ENCODE assay signal across 8 cellular contexts in the genomic region with DNA sequence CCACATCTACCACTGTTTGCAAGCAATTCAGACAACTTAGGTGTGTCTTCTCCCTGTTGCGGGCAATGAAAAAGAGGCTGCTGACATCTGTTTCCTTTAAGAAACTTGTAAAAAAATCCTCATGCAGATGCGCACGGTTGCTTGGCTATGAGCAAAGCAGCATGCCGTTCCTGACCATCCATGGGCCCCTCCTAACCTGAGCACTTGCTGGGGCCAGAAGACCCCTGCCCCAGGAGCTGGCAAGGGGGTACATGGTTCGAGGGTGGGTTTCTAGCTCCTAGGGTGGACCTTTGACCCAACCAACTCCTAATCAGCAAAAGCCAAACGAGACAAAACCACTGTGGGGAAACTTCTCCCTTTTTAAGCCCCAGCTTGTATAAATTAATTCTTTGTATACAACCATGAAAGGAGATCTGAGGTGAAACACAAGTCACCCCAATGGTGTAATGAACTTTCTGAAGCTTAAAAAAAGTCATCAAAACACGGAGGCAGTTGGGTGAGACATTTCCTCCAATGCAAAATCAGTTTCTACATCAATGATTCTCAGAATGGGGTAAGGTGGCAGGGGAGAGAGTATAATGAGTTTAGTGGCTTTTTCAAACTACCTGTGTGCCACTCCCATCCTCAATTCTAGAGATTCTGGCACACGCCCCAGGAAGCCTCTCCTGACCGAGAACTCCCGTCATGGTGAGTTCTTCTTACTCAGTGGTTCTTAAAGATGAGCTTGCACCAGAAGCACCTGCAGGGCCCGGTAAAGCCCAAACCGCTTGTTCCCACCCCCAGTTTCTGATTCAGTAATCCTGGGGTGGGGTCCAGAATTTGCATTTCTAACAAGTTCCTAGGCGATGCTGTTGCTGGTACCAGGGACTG. TPM values are rescaled to one million over a fixed set of nuclear protein-coding genes. Genes with fewer than 3 reads are reported as not detected.
DNase-seq lines count a peak whose midpoint lies in the region; ATAC-seq and TF ChIP-seq lines count a peak whose summit lies in the region.

No MANE protein-coding gene starts in this region.

- no peak overlapping the region for H2AFZ ChIP-seq in hepatocyte
- no peak overlapping the region for H2AFZ ChIP-seq in PC-9

- H3K79me2 ChIP-seq in hepatocyte (no peaks in the 10 kb centered on the region), PC-9 (ENCODE audit: low read depth) (no peaks in the 10 kb centered on the region)

- H3K27me3 ChIP-seq in hepatocyte (no peaks in the 10 kb centered on the region), PC-9 (ENCODE audit: insufficient read depth, low read depth) (no peaks in the 10 kb centered on the region)

- H3K4me2 ChIP-seq in hepatocyte (no peak overlapping the region), PC-9 (no peak overlapping the region)

- DNase-seq in GM12865 (ENCODE audit: low read depth) (peak; percentile 85), HCEC 1CT (no peak), hepatocyte (ENCODE audit: low spot score) (no peak), GM19240 (ENCODE audit: insufficient read length, low spot score) (no peak), PC-9 (no peak)
- no peak for DNase-seq in effector memory CD8-positive, alpha-beta T cell

- H3K27ac Mint-ChIP-seq in effector memory CD8-positive, alpha-beta T cell = peak overlapping the region in 1 of 2 donors; percentile 53

- peak overlapping the region; percentile 61 to 69 for H3K4me3 Mint-ChIP-seq in effector memory CD8-positive, alpha-beta T cell

- H4K20me1 ChIP-seq in hepatocyte (ENCODE audit: insufficient read depth, poor library complexity, severe bottlenecking) = no peaks in the 10 kb centered on the region
- H4K20me1 ChIP-seq in PC-9 (ENCODE audit: insufficient read depth) = no peaks in the 10 kb centered on the region

- TF ChIP-seq CTCF in GM12865 (IDR thresholded peaks at IDR 0.05; ENCODE audit: insufficient read depth, low read depth, low read length, missing control alignments) (no peak), hepatocyte (IDR thresholded peaks at IDR 0.05; ENCODE audit: poor library complexity) (no peak), PC-9 (conservative IDR thresholded peaks at IDR 0.05) (no peak)

- ATAC-seq in GM21447 (IDR thresholded peaks at IDR 0.05; ENCODE audit: unreplicated experiment) = peak; percentile 47
- ATAC-seq in HG03571 (IDR thresholded peaks at IDR 0.05; ENCODE audit: unreplicated experiment) = peak; percentile 44
- peak; percentile 24 for ATAC-seq in effector memory CD8-positive, alpha-beta T cell (replicated peaks)

- H3K27ac ChIP-seq in hepatocyte = no peak overlapping the region
- no peak overlapping the region for H3K27ac ChIP-seq in PC-9

- peaks cover 10 to 42% of the 10 kb centered on the region in 2 donors for H3K27me3 Mint-ChIP-seq in effector memory CD8-positive, alpha-beta T cell

- no peaks in the 10 kb centered on the region for H3K9me3 Mint-ChIP-seq in effector memory CD8-positive, alpha-beta T cell

- H3F3A ChIP-seq in PC-9 (ENCODE audit: insufficient read depth, low read depth) = no peaks in the 10 kb centered on the region

- H3K36me3 ChIP-seq in hepatocyte (replicated peaks; ENCODE audit: insufficient read depth, low read depth) (no peaks in the 10 kb centered on the region), PC-9 (ENCODE audit: low read depth) (no peaks in the 10 kb centered on the region)

- H3K9me3 ChIP-seq in hepatocyte (ENCODE audit: low read depth) (no peaks in the 10 kb centered on the region), PC-9 (ENCODE audit: insufficient read depth, low read depth) (no peaks in the 10 kb centered on the region)

- POLR2A ChIA-PET in PC-9 (lab: Charles Lee; ENCODE audit: unreplicated experiment) = interaction anchor here (0.7 kb wide), 1 partner anchor 37 kb away, joined by 12 read pairs; no protein-coding TSS in a partner anchor

- no peaks in the 10 kb centered on the region for H3K9me2 ChIP-seq in hepatocyte (replicated peaks; ENCODE audit: insufficient read depth)
- H3K9me2 ChIP-seq in PC-9 (ENCODE audit: insufficient read depth) = no peaks in the 10 kb centered on the region

- H3K4me3 ChIP-seq in GM12865 (ENCODE audit: low read depth, low read length) (peak overlapping the region; percentile 32), hepatocyte (no peak overlapping the region), PC-9 (no peak overlapping the region)

- peaks cover 18% of the 10 kb centered on the region for H3K4me1 ChIP-seq in hepatocyte (ENCODE audit: insufficient read depth)
- peaks cover 7% of the 10 kb centered on the region; the same call in 1 of the 2 replicates for H3K4me1 ChIP-seq in PC-9 (replicated peaks; ENCODE audit: insufficient read depth)

- intact Hi-C loops in PC-9 (cut with micrococcal nuclease; ENCODE audit: unreplicated experiment) = no loop called here

- H3K4me1 Mint-ChIP-seq in effector memory CD8-positive, alpha-beta T cell (ENCODE audit: low read depth in 2 of 2) = peaks cover 20 to 30% of the 10 kb centered on the region in 2 donors

- BruUV-seq in PC-9 (replicated peaks; lab: Mats Ljungman, UMichigan) = no TSS peak

- CTCF ChIA-PET in PC-9 (lab: Charles Lee) = no interaction called here

- 73% methylated on average over 13 of the region's 13 CpGs for WGBS in hepatocyte (ENCODE audit: low lambda C conversion rate, missing lambda C conversion rate)

- no peaks in the 10 kb centered on the region for H3K36me3 Mint-ChIP-seq in effector memory CD8-positive, alpha-beta T cell (ENCODE audit: insufficient read depth)

RNA-seq across cellular contexts. Expression of gene CPN2, which starts 44.1 kb away (rescaled TPM):
- total RNA-seq in hepatocyte = 3.3 and 3.5 TPM in 2 replicates
- polyA plus RNA-seq in hepatocyte = 2.2 and 4.6 TPM in 2 replicates
- total RNA-seq in PC-9 (2021) = not detected in 2 replicates
